Comparison of ENCODE assay signal across 8 cellular contexts in the genomic region with DNA sequence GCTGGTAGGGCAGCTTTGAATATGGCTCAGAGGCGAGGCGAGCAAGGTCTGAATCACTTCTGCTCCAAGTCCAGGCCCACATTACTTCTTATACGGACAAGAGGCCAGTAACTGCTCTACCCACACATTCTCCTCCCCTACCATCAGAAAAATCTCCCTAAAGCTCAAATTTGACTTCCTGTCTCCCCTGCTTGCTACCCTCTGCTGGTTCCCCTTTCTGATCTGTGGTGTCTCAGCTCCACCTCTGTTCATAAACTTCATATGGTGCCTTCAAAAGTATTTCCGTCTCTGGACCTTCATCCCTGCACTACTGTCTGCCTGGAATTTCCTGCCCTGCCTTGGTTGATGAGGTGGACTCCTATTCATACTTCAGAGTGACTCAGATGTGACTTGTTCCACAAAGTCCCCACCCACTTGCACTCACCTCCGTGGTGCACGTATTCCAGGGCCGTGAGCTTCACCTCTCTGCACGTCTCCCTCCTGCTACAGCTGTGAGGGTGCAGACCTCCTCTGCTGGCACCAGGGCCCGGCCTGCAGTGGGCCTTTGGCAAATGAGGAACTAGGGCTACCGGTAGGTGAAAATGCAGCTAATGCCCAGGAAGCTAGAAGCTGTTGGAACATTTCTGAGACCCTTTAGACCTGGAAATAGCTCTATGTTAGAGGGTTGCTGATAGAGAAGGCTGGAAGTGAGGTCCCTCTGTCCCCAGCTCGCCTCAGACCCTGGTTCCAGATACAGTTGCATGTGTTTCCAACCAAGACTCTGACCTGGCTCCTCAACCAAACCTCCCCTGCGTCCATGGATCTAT. TPM values are rescaled to one million over a fixed set of nuclear protein-coding genes. Genes with fewer than 3 reads are reported as not detected.
DNase-seq lines count a peak whose midpoint lies in the region; ATAC-seq, FAIRE-seq and TF ChIP-seq lines count a peak whose summit lies in the region.

No MANE protein-coding gene starts in this region.

- peak overlapping the region in 1 of 2 donors; percentile 65 for H3K27ac ChIP-seq in left lung
- H3K27ac ChIP-seq in substantia nigra (ENCODE audit: low read depth, low read length, poor library complexity, severe bottlenecking), result no peak overlapping the region

- DNase-seq in RCC 7860 (ENCODE audit: low spot score) (peak; percentile 99), left lung (peak in 1 of 2 donors; percentile 78), substantia nigra (lab: John Stamatoyannopoulos, UW) (no peak), cortex of kidney (lab: John Stamatoyannopoulos, UW) (no peak)
- DNase-seq in activated T-helper 1 cell treated with anti-CD3 and anti-CD28 coated beads, Interleukin-12 subunit alpha, Interleukin-12 subunit beta, Interleukin-2, Interleukin-4 antibody, amounts not matched to agents 30 ng/mL and 10 ng/mL and 1 ng/mL, durations not matched to agents 14 hours and 24 hours and 36 hours (ENCODE audit: low spot score), result peak; percentile 63
- DNase-seq in stimulated activated naive CD4-positive, alpha-beta T cell (lab: John Stamatoyannopoulos, UW), result peak; percentile 25 to 60 (median 44)

- peaks cover 40% of the 10 kb centered on the region for H3K4me1 Mint-ChIP-seq in activated T-helper 1 cell treated with anti-CD3 and anti-CD28 coated beads, Interleukin-12 subunit alpha, Interleukin-12 subunit beta, Interleukin-2, Interleukin-4 antibody, amounts not matched to agents 30 ng/mL and 10 ng/mL and 1 ng/mL, durations not matched to agents 14 hours and 24 hours and 36 hours (ENCODE audit: low read depth)

- ATAC-seq in GM18907 (IDR thresholded peaks at IDR 0.05; ENCODE audit: unreplicated experiment) (peak; percentile 75), HG03039 (IDR thresholded peaks at IDR 0.05; ENCODE audit: unreplicated experiment) (peak; percentile 59), left lung (peak; percentile 61)

- no peaks in the 10 kb centered on the region for H3K36me3 ChIP-seq in left lung

- no peaks in the 10 kb centered on the region for H3K27me3 ChIP-seq in left lung

- no peak for TF ChIP-seq CTCF in left lung (IDR thresholded peaks at IDR 0.05)

- H3K27ac Mint-ChIP-seq in activated T-helper 1 cell treated with anti-CD3 and anti-CD28 coated beads, Interleukin-12 subunit alpha, Interleukin-12 subunit beta, Interleukin-2, Interleukin-4 antibody, amounts not matched to agents 30 ng/mL and 10 ng/mL and 1 ng/mL, durations not matched to agents 14 hours and 24 hours and 36 hours, result peak overlapping the region; percentile 91

- H3K27me3 Mint-ChIP-seq in activated T-helper 1 cell treated with anti-CD3 and anti-CD28 coated beads, Interleukin-12 subunit alpha, Interleukin-12 subunit beta, Interleukin-2, Interleukin-4 antibody, amounts not matched to agents 30 ng/mL and 10 ng/mL and 1 ng/mL, durations not matched to agents 14 hours and 24 hours and 36 hours (ENCODE audit: insufficient read depth), result no peaks in the 10 kb centered on the region

- H3K4me1 ChIP-seq in left lung, result peaks cover 0 to 13% of the 10 kb centered on the region in 2 donors

- H3K4me3 Mint-ChIP-seq in activated T-helper 1 cell treated with anti-CD3 and anti-CD28 coated beads, Interleukin-12 subunit alpha, Interleukin-12 subunit beta, Interleukin-2, Interleukin-4 antibody, amounts not matched to agents 30 ng/mL and 10 ng/mL and 1 ng/mL, durations not matched to agents 14 hours and 24 hours and 36 hours, result peak overlapping the region; percentile 43

- H3K36me3 Mint-ChIP-seq in activated T-helper 1 cell treated with anti-CD3 and anti-CD28 coated beads, Interleukin-12 subunit alpha, Interleukin-12 subunit beta, Interleukin-2, Interleukin-4 antibody, amounts not matched to agents 30 ng/mL and 10 ng/mL and 1 ng/mL, durations not matched to agents 14 hours and 24 hours and 36 hours (ENCODE audit: low read depth), result peaks cover 16% of the 10 kb centered on the region

- H3K9me3 ChIP-seq in left lung, result no peaks in the 10 kb centered on the region

- no peak overlapping the region for H3K4me3 ChIP-seq in left lung

- peaks cover 3% of the 10 kb centered on the region for H3K9me3 Mint-ChIP-seq in activated T-helper 1 cell treated with anti-CD3 and anti-CD28 coated beads, Interleukin-12 subunit alpha, Interleukin-12 subunit beta, Interleukin-2, Interleukin-4 antibody, amounts not matched to agents 30 ng/mL and 10 ng/mL and 1 ng/mL, durations not matched to agents 14 hours and 24 hours and 36 hours

- FAIRE-seq in RCC 7860 (lab: Jason Lieb, UNC), result peak; percentile 90

- intact Hi-C loops in activated T-helper 1 cell treated with anti-CD3 and anti-CD28 coated beads, Interleukin-12 subunit alpha, Interleukin-12 subunit beta, Interleukin-2, Interleukin-4 antibody, amounts not matched to agents 30 ng/mL and 10 ng/mL and 1 ng/mL, durations not matched to agents 14 hours and 24 hours and 36 hours (cut with micrococcal nuclease), result loop anchor here (1.0 kb wide), 5 partner anchors 8 to 68 kb away; a partner anchor contains a TSS
- intact Hi-C loops in left lung (cut with DNase I), result no loop called here

RNA-seq across cellular contexts. Expression of a gene that starts 24.6 kb away (rescaled TPM):
- total RNA-seq in activated T-helper 1 cell treated with anti-CD3 and anti-CD28 coated beads, Interleukin-12 subunit alpha, Interleukin-12 subunit beta, Interleukin-2, Interleukin-4 antibody, amounts not matched to agents 30 ng/mL and 10 ng/mL and 1 ng/mL, durations not matched to agents 14 hours and 24 hours and 36 hours, result 98.1 and 108 TPM in 2 replicates
- total RNA-seq in left lung, result 10 to 100 TPM; 66.4 to 87.1 TPM

RNA-seq across cellular contexts. Expression of a gene that starts 41.0 kb away (rescaled TPM):
- 2,415 and 2,510 TPM in 2 replicates for total RNA-seq in activated T-helper 1 cell treated with anti-CD3 and anti-CD28 coated beads, Interleukin-12 subunit alpha, Interleukin-12 subunit beta, Interleukin-2, Interleukin-4 antibody, amounts not matched to agents 30 ng/mL and 10 ng/mL and 1 ng/mL, durations not matched to agents 14 hours and 24 hours and 36 hours
- total RNA-seq in left lung, result 1,000 to 10,000 TPM; 1,864 to 1,912 TPM

Comparison
In these comparisons a context has a peak if more than half of its experiments do, and no peak if none do; other contexts are left out.
1. DNase-seq: peak in RCC 7860 (single experiment), activated T-helper 1 cell treated with anti-CD3 and anti-CD28 coated beads, Interleukin-12 subunit alpha, Interleukin-12 subunit beta, Interleukin-2, Interleukin-4 antibody, amounts not matched to agents 30 ng/mL and 10 ng/mL and 1 ng/mL, durations not matched to agents 14 hours and 24 hours and 36 hours (single experiment) and stimulated activated naive CD4-positive, alpha-beta T cell (6 of 6); none in substantia nigra (0 of 49) and cortex of kidney (single experiment).
2. Peak in every context shown above with its lines, with median percentiles within 50 percentile points of each other: ATAC-seq.